In the genomic region with DNA sequence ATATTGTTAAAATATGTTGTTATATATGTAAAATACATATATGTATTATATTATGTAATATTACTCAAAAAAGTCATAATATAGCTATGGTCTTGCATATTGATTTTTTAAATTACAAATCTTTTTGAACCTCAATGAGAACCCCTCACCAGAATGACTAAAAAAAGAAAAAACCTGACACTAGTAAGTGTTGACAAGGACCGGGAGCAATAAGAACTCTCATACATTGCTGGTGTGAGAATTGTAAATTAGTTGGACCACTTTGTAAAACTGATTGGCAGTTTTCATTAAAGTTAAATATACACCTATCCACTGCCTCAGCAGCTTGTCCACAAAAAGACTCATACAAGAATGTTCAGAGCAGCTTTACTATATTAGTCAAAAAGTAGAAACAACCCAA, we compare ENCODE assay signal across 23 cellular contexts.
A peak's percentile ranks its signal among the peaks of the same experiment; 100 is the strongest.
DNase-seq lines count a peak whose midpoint lies in the region; ATAC-seq, FAIRE-seq and TF ChIP-seq lines count a peak whose summit lies in the region.
"Had no signal": no experiment of that assay in that cellular context is flagged by ENCODE, and none has a peak within 500 bp of the region (broad histone marks: within the 10 kb centered on the region; RNA-seq: fewer than 3 reads in every experiment).

No MANE protein-coding gene starts in this region.

- CTCF ChIA-PET in A549 (lab: Yijun Ruan, JAX): interaction anchor here (2.1 to 6.5 kb wide), 2 partner anchors 9 to 357 kb away, joined by 5 to 36 read pairs; no protein-coding TSS in a partner anchor

- TF ChIP-seq POLR2A in A549 (IDR thresholded peaks at IDR 0.05; ENCODE audit: low read length): no peak

- H3K27ac ChIP-seq in A549 (no peak overlapping the region), kidney (ENCODE audit: low read depth in 2 of 2, low read length in 2 of 2) (no peak overlapping the region)
- H3K27ac ChIP-seq: BLaER1 had no signal

- no peak overlapping the region for H3K4me3 ChIP-seq in A549
- H3K4me3 ChIP-seq in kidney (ENCODE audit: low read length in 2 of 2): no peak overlapping the region
- H3K4me3 ChIP-seq: BLaER1 had no signal

- H3K4me2 ChIP-seq in A549: no peak overlapping the region
- H3K4me2 ChIP-seq: BLaER1 had no signal

- no peak for TF ChIP-seq EP300 in A549 (IDR thresholded peaks at IDR 0.05)

- no peak overlapping the region for H3K9ac ChIP-seq in kidney (ENCODE audit: low read length in 2 of 2)
- H3K9ac ChIP-seq: BLaER1 had no signal

- no peaks in the 10 kb centered on the region for H3K36me3 ChIP-seq in kidney (ENCODE audit: control insufficient read depth in 1 of 2, insufficient read depth in 2 of 2, low read length in 2 of 2)
- H3K36me3 ChIP-seq: BE2C, BLaER1 had no signal

- POLR2A ChIA-PET in A549 (lab: Yijun Ruan, JAX): no interaction called here

- H3K9me3 ChIP-seq in A549 (peaks cover 44% of the 10 kb centered on the region), kidney (ENCODE audit: control insufficient read depth in 1 of 2, low read length in 2 of 2) (peaks cover 11 to 24% of the 10 kb centered on the region in 2 donors)
- H3K9me3 ChIP-seq: BE2C had no signal

- intact Hi-C loops in kidney (cut with DNase I): no loop called here

- TF ChIP-seq RAD21 in A549 (conservative IDR thresholded peaks at IDR 0.05 in 1 of 2, IDR thresholded peaks at IDR 0.05 in 1 of 2): no peak

- FAIRE-seq in A204.1 (lab: Jason Lieb, UNC) (peak; percentile 62), A549 (lab: Jason Lieb, UNC) (no peak), kidney (lab: Jason Lieb, UNC) (peak; percentile 58)
- FAIRE-seq: GM12891, GM19239 had no signal

- H3K4me1 ChIP-seq in A549: no peaks in the 10 kb centered on the region
- H3K4me1 ChIP-seq in kidney (ENCODE audit: control insufficient read depth in 1 of 2, insufficient read depth in 1 of 2, low read depth in 1 of 2, low read length in 2 of 2): no peaks in the 10 kb centered on the region
- H3K4me1 ChIP-seq: BE2C, BLaER1 had no signal

- DNase-seq in A549 (ENCODE audit: low read depth in 1 of 2, low spot score in 1 of 2) (no peak), kidney (no peak), GDM1 (lab: John Stamatoyannopoulos, UW) (no peak), left lobe of liver (ENCODE audit: low spot score) (no peak)
- DNase-seq: 8988T; ACHN; BE2C; C1 segment of cervical spinal cord; CD4-positive, alpha-beta memory T cell; CD4-positive, CD25-positive, alpha-beta regulatory T cell; CD8-positive, alpha-beta memory T cell; COR-L47; DMS 273 treated with DMSO at 0.1 percent for 48 hours; DMS153; DMS53; DMS79; DND-41; EL; GF-D8 had no signal

- TF ChIP-seq CTCF in A549 (IDR thresholded peaks at IDR 0.05) (no peak), kidney (IDR thresholded peaks at IDR 0.05; ENCODE audit: borderline replicate concordance, extremely low read depth, insufficient read depth) (no peak)

- no peak for ATAC-seq in A549
- no peak for ATAC-seq in left lobe of liver

- WGBS in A549 (ENCODE audit: missing lambda C conversion rate): 55% methylated on average over 1 of the region's 1 CpG

TF ChIP-seq in A549, 52 proteins besides CTCF, POLR2A, EP300 and RAD21:
- peak; percentile 80 for TF ChIP-seq ZFP36 (IDR thresholded peaks at IDR 0.05; ENCODE audit: borderline replicate concordance, partially characterized antibody)
- no peak for TF ChIP-seq SREBF2 (IDR thresholded peaks at IDR 0.05)
- TF ChIP-seq HEYL (CRISPR knock-in tag; IDR thresholded peaks at IDR 0.05): no peak
- TF ChIP-seq, protein P1, sequence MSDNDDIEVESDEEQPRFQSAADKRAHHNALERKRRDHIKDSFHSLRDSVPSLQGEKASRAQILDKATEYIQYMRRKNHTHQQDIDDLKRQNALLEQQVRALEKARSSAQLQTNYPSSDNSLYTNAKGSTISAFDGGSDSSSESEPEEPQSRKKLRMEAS (IDR thresholded peaks at IDR 0.05): no peak
TF ChIP-seq in A549: peak in this region for 1.
